Comparison of ENCODE assay signal across 8 cellular contexts in genomic region chr15:66603301-66604179, GRCh38. TPM values are rescaled to one million over a fixed set of nuclear protein-coding genes. Genes with fewer than 3 reads are reported as not detected.
DNase-seq lines count a peak whose midpoint lies in the region; ATAC-seq, FAIRE-seq and TF ChIP-seq lines count a peak whose summit lies in the region.

No MANE protein-coding gene starts in this region.

- in situ Hi-C loops in ACHN (cut with HindIII; ENCODE audit: low pct_ligation_motif_present, low pct_unique_long_range_greater_than_20kb, low sequenced_read_pairs) = no loop called here

- DNase-seq in ACHN (peak; percentile 60), GM19239 (ENCODE audit: insufficient read length, low spot score) (peak; percentile 47), NOMO-1 treated with DMSO at 0.1 percent for 48 hours (lab: John Stamatoyannopoulos, UW; ENCODE audit: unreplicated experiment) (peak; percentile 13), erythroblast (lab: John Stamatoyannopoulos, UW) (peak; percentile 73 to 86), suprapubic skin (ENCODE audit: low spot score in 2 of 2) (no peak)
- peak; percentile 26 for DNase-seq in activated CD8-positive, alpha-beta memory T cell treated with anti-CD3 and anti-CD28 coated beads, Interleukin-2, amount 50 U/mL, for 24 hours (ENCODE audit: extremely low read depth)

- no peaks in the 10 kb centered on the region for H3K4me1 ChIP-seq in suprapubic skin

- no peak for TF ChIP-seq EP300 in suprapubic skin (IDR thresholded peaks at IDR 0.05)

- H3K27me3 Mint-ChIP-seq in nephron (ENCODE audit: low read depth) = peaks cover 12% of the 10 kb centered on the region

- 51% methylated on average over 12 of the region's 14 CpGs for WGBS in suprapubic skin

- no peak overlapping the region for H3K4me3 Mint-ChIP-seq in nephron

- no peaks in the 10 kb centered on the region for H3K36me3 ChIP-seq in suprapubic skin

- H3K27me3 ChIP-seq in suprapubic skin = peaks cover 8% of the 10 kb centered on the region

- no peaks in the 10 kb centered on the region for H3K9me3 Mint-ChIP-seq in nephron

- peak overlapping the region in 1 of 3 experiments; percentile 54 for H3K27ac Mint-ChIP-seq in nephron

- H3K27ac ChIP-seq in suprapubic skin = no peak overlapping the region

- H3K36me3 Mint-ChIP-seq in nephron (ENCODE audit: low read depth) = no peaks in the 10 kb centered on the region

- ATAC-seq in GM18505 (IDR thresholded peaks at IDR 0.05; ENCODE audit: unreplicated experiment) = no peak

- no peaks in the 10 kb centered on the region for H3K4me1 Mint-ChIP-seq in nephron

- no peak overlapping the region for H3K4me3 ChIP-seq in suprapubic skin

- no peak for FAIRE-seq in GM19239 (lab: Jason Lieb, UNC)

- no peaks in the 10 kb centered on the region for H3K9me3 ChIP-seq in suprapubic skin

- TF ChIP-seq POLR2A in erythroblast (IDR thresholded peaks at IDR 0.05; ENCODE audit: low read length) = no peak
- TF ChIP-seq POLR2A in suprapubic skin (IDR thresholded peaks at IDR 0.05) = no peak
- TF ChIP-seq POLR2A in GM18505 (IDR thresholded peaks at IDR 0.05; ENCODE audit: borderline replicate concordance, extremely low read depth, insufficient read depth, insufficient read length) = no peak

- TF ChIP-seq CTCF in nephron (IDR thresholded peaks at IDR 0.05; ENCODE audit: unreplicated experiment in 3 of 3) = peak; percentile 83 to 88 (median 88)
- TF ChIP-seq CTCF in suprapubic skin (IDR thresholded peaks at IDR 0.05) = peak; percentile 58 to 71

RNA-seq across cellular contexts. Expression of gene LCTL, which starts 37.7 kb away (rescaled TPM):
- under 1 TPM in 1 of 4 donors, not detected in 3; 0.23 TPM for total RNA-seq in suprapubic skin

Comparison
In these comparisons a context has a peak if more than half of its experiments do, and no peak if none do; other contexts are left out.
1. DNase-seq: peak in ACHN (single experiment), GM19239 (single experiment), NOMO-1 treated with DMSO at 0.1 percent for 48 hours (single experiment), activated CD8-positive, alpha-beta memory T cell treated with anti-CD3 and anti-CD28 coated beads, Interleukin-2, amount 50 U/mL, for 24 hours (single experiment) and erythroblast (2 of 2); none in suprapubic skin (0 of 2).